8 cellular contexts compared by ENCODE assay signal in the genomic region with DNA sequence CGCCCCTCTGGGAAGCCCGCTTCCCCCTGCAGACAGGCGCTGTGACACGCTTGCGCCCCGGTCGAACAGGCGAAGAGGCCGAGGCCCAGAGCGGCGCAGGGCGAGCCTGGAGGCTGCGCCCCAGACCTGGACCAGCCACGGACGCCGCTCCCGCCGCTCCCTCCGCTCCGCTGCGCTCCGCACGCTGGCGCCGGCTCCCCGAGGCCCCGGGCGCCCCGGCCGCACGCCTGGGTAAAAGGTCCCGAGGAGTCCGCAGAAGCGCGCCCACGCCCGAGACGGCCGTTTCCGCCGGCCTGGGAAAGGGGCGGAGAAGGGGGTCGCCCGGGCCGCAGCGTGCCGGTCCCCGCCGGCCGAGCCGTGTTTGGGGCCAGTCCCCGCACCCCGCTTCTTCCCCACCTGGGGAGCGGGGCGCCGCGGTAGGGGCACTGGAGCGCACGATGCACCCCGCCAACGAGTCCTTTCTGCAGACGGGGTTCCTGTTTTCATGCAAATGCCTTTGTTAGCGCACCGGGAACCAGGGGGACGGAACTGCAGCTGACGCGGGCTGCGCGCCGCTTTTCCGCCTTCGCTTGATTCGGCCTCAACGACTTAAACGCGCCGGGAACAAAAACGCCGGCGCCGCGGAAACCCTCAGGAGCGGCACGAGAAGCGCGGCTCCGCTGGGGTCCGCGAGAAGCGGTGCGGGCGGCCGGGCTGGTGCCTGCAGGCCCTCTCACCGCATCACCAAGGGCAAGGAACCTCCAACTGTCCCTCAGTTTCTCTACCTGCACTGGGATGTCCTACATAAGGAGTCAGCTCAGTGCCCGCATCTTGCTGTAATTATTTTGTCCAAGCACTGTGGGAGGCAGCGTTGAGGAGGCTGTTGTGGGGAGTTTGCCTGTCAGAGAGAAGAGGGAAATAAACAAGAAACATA.
DNase-seq lines count a peak whose midpoint lies in the region; ATAC-seq and TF ChIP-seq lines count a peak whose summit lies in the region.

No MANE protein-coding gene starts in this region.

- WGBS in smooth muscle cell (ENCODE audit: low lambda C conversion rate): 2% methylated on average over 75 of the region's 96 CpGs

- H2AFZ ChIP-seq in OCI-LY1 (ENCODE audit: low read length): no peak overlapping the region
- peak overlapping the region; percentile 85 for H2AFZ ChIP-seq in smooth muscle cell (ENCODE audit: low read depth)

- no peaks in the 10 kb centered on the region; the same call in 1 of the 2 replicates for H3K27me3 ChIP-seq in OCI-LY1 (ENCODE audit: insufficient read depth, low read length)
- H3K27me3 ChIP-seq in smooth muscle cell (ENCODE audit: low read depth): no peaks in the 10 kb centered on the region

- no peaks in the 10 kb centered on the region for H3K9me2 ChIP-seq in OCI-LY1 (ENCODE audit: low read depth, low read length)

- H3K4me1 ChIP-seq in OCI-LY1 (ENCODE audit: insufficient read depth, low read length, severe bottlenecking) (no peaks in the 10 kb centered on the region), smooth muscle cell (ENCODE audit: low read depth) (peaks cover 3% of the 10 kb centered on the region)

- no peaks in the 10 kb centered on the region for H3K36me3 ChIP-seq in OCI-LY1 (ENCODE audit: insufficient read depth, low read length)
- H3K36me3 ChIP-seq in smooth muscle cell (ENCODE audit: low read depth): no peaks in the 10 kb centered on the region

- peak overlapping the region; percentile 17; the same call in 1 of the 2 replicates for H3K4me2 ChIP-seq in OCI-LY1 (ENCODE audit: low read length)
- H3K4me2 ChIP-seq in smooth muscle cell: peak overlapping the region; percentile 84

- H3F3A ChIP-seq in OCI-LY1 (ENCODE audit: insufficient read depth, low read length): no peaks in the 10 kb centered on the region
- no peaks in the 10 kb centered on the region for H3F3A ChIP-seq in smooth muscle cell (ENCODE audit: low read depth)

- ATAC-seq in GM19438 (IDR thresholded peaks at IDR 0.05; ENCODE audit: low read depth, unreplicated experiment) (peak; percentile 77), GM18517 (IDR thresholded peaks at IDR 0.05; ENCODE audit: unreplicated experiment) (no peak)

- H3K9ac ChIP-seq in OCI-LY1 (ENCODE audit: low read length) (no peak overlapping the region), smooth muscle cell (ENCODE audit: low read depth) (peak overlapping the region; percentile 36)

- H3K4me3 ChIP-seq in OCI-LY1 (ENCODE audit: low read depth, low read length, poor library complexity, severe bottlenecking) (peak overlapping the region; percentile 41), smooth muscle cell (peak overlapping the region; percentile 73)

- no peaks in the 10 kb centered on the region for H3K79me2 ChIP-seq in OCI-LY1 (ENCODE audit: insufficient read depth, low read length)
- no peaks in the 10 kb centered on the region for H3K79me2 ChIP-seq in smooth muscle cell (ENCODE audit: low read depth)

- peak; percentile 83 for DNase-seq in Ammon's horn (ENCODE audit: low spot score)
- peak in 39 of 61 donors; percentile 21 to 75 (median 48) for DNase-seq in caudate nucleus (lab: John Stamatoyannopoulos, UW)
- peak; percentile 78 for DNase-seq in islet precursor cell
- DNase-seq in smooth muscle cell (lab: John Stamatoyannopoulos, UW; ENCODE audit: unreplicated experiment): no peak
- DNase-seq in activated CD4-positive, CD25-positive, alpha-beta regulatory T cell (lab: John Stamatoyannopoulos, UW): no peak

- no peaks in the 10 kb centered on the region for H3K9me3 ChIP-seq in OCI-LY1 (ENCODE audit: low read length)
- no peaks in the 10 kb centered on the region for H3K9me3 ChIP-seq in smooth muscle cell (replicated peaks; ENCODE audit: low read depth)

- H4K20me1 ChIP-seq in OCI-LY1 (ENCODE audit: insufficient read depth, low read length): no peaks in the 10 kb centered on the region
- no peaks in the 10 kb centered on the region for H4K20me1 ChIP-seq in smooth muscle cell (ENCODE audit: low read depth)

- TF ChIP-seq CTCF in OCI-LY1 (IDR thresholded peaks at IDR 0.05; ENCODE audit: low read length) (no peak), smooth muscle cell (IDR thresholded peaks at IDR 0.05; ENCODE audit: borderline replicate concordance, insufficient read depth, poor library complexity, severe bottlenecking) (no peak)

- no peak overlapping the region for H3K27ac ChIP-seq in OCI-LY1 (ENCODE audit: low read depth, low read length, poor library complexity, severe bottlenecking)
- peak overlapping the region; percentile 94 for H3K27ac ChIP-seq in caudate nucleus (ENCODE audit: low read depth, low read length)
- H3K27ac ChIP-seq in smooth muscle cell (ENCODE audit: low read depth): no peak overlapping the region

Comparison
In these comparisons a context has a peak if more than half of its experiments do, and no peak if none do; other contexts are left out.
1. DNase-seq: peak in Ammon's horn (single experiment), caudate nucleus (39 of 61) and islet precursor cell (single experiment); none in smooth muscle cell (single experiment) and activated CD4-positive, CD25-positive, alpha-beta regulatory T cell (0 of 4).